12 cellular contexts compared by ENCODE assay signal in genomic region chr3:15356186-15356585, GRCh38. TPM values are rescaled to one million over a fixed set of nuclear protein-coding genes. Genes with fewer than 3 reads are reported as not detected.
DNase-seq lines count a peak whose midpoint lies in the region; ATAC-seq and TF ChIP-seq lines count a peak whose summit lies in the region.
"Had no signal": no experiment of that assay in that cellular context is flagged by ENCODE, and none has a peak within 500 bp of the region (broad histone marks: within the 10 kb centered on the region; RNA-seq: fewer than 3 reads in every experiment).

No MANE protein-coding gene starts in this region.

- in situ Hi-C loops in brain microvascular endothelial cell (cut with HindIII; ENCODE audit: low pct_ligation_motif_present, low sequenced_read_pairs): no loop called here

- ATAC-seq in CD8-positive, alpha-beta T cell: no peak

- H3K4me1 ChIP-seq in CD8-positive, alpha-beta T cell (ENCODE audit: insufficient read depth, low read length): peaks cover 14% of the 10 kb centered on the region
- peaks cover 15% of the 10 kb centered on the region for H3K4me1 ChIP-seq in HUES64 (ENCODE audit: insufficient read depth, low read length)

- intact Hi-C loops in CD8-positive, alpha-beta T cell (cut with DNase I, micrococcal nuclease): no loop called here

- peaks cover 29% of the 10 kb centered on the region for H3K4me1 Mint-ChIP-seq in CD8-positive, alpha-beta T cell (ENCODE audit: low read depth)
- peaks cover 17% of the 10 kb centered on the region for H3K4me1 Mint-ChIP-seq in nephron

- no peak overlapping the region for H3K4me3 ChIP-seq in CD8-positive, alpha-beta T cell (ENCODE audit: low read depth, low read length)
- no peak overlapping the region for H3K4me3 ChIP-seq in HUES64 (ENCODE audit: low read length)
- no peak overlapping the region for H3K4me3 ChIP-seq in brain microvascular endothelial cell (ENCODE audit: low read depth, low read length)

- WGBS in HUES64: 46% methylated on average over 2 of the region's 2 CpGs

- H3K4me3 Mint-ChIP-seq in CD8-positive, alpha-beta T cell: peak overlapping the region; percentile 66
- no peak overlapping the region for H3K4me3 Mint-ChIP-seq in nephron

- POLR2A ChIA-PET in CD8-positive, alpha-beta T cell (lab: Charles Lee): interaction anchor here (0.7 kb wide), 1 partner anchor 138 kb away, joined by 3 read pairs; no protein-coding TSS in a partner anchor

- no peaks in the 10 kb centered on the region for H3K36me3 ChIP-seq in CD8-positive, alpha-beta T cell (ENCODE audit: insufficient read depth, low read length)
- H3K36me3 ChIP-seq in HUES64 (ENCODE audit: insufficient read depth, low read length) (no peaks in the 10 kb centered on the region), brain microvascular endothelial cell (replicated peaks) (no peaks in the 10 kb centered on the region)

- no peaks in the 10 kb centered on the region for H3K27me3 Mint-ChIP-seq in CD8-positive, alpha-beta T cell (ENCODE audit: low read depth)
- no peaks in the 10 kb centered on the region for H3K27me3 Mint-ChIP-seq in nephron (ENCODE audit: low read depth)

- no peaks in the 10 kb centered on the region for H3K36me3 Mint-ChIP-seq in CD8-positive, alpha-beta T cell
- no peaks in the 10 kb centered on the region for H3K36me3 Mint-ChIP-seq in nephron (ENCODE audit: low read depth)

- H3K9me3 ChIP-seq in CD8-positive, alpha-beta T cell (ENCODE audit: low read length): peaks cover 6% of the 10 kb centered on the region
- no peaks in the 10 kb centered on the region for H3K9me3 ChIP-seq in HUES64 (ENCODE audit: insufficient read depth, low read depth, low read length)

- H3K27ac ChIP-seq in CD8-positive, alpha-beta T cell (ENCODE audit: low read depth, low read length): no peak overlapping the region
- H3K27ac ChIP-seq in HUES64 (ENCODE audit: low read depth, low read length): peak overlapping the region; percentile 65; the same call in 1 of the 2 replicates
- no peak overlapping the region for H3K27ac ChIP-seq in brain microvascular endothelial cell

- no peaks in the 10 kb centered on the region for H3K9me3 Mint-ChIP-seq in CD8-positive, alpha-beta T cell
- peaks cover 6% of the 10 kb centered on the region for H3K9me3 Mint-ChIP-seq in nephron

- CTCF ChIA-PET in CD8-positive, alpha-beta T cell (lab: Charles Lee): interaction anchor here (1.3 kb wide), 1 partner anchor 10 kb away, joined by 3 read pairs; no protein-coding TSS in a partner anchor

- H3K9ac ChIP-seq in HUES64 (ENCODE audit: low read depth, low read length): no peak overlapping the region

- no peak for TF ChIP-seq CTCF in CD8-positive, alpha-beta T cell (IDR thresholded peaks at IDR 0.05)
- TF ChIP-seq CTCF in brain microvascular endothelial cell (IDR thresholded peaks at IDR 0.05; ENCODE audit: low read depth, low read length, missing control alignments) (no peak), nephron (IDR thresholded peaks at IDR 0.05; ENCODE audit: unreplicated experiment in 3 of 3) (no peak)

- H3K27me3 ChIP-seq in CD8-positive, alpha-beta T cell (ENCODE audit: insufficient read depth, low read length): no peaks in the 10 kb centered on the region
- peaks cover 5% of the 10 kb centered on the region; the same call in 1 of the 2 replicates for H3K27me3 ChIP-seq in HUES64 (ENCODE audit: insufficient read depth, low read length)
- H3K27me3 ChIP-seq in brain microvascular endothelial cell (replicated peaks): no peaks in the 10 kb centered on the region

- peak overlapping the region; percentile 88 for H3K27ac Mint-ChIP-seq in CD8-positive, alpha-beta T cell
- H3K27ac Mint-ChIP-seq in nephron: peak overlapping the region; percentile 46 to 85 (median 53)

- no peak for DNase-seq in CD8-positive, alpha-beta T cell
- DNase-seq in brain microvascular endothelial cell (peak; percentile 13), NCI-H146 (lab: John Stamatoyannopoulos, UW) (no peak), occipital lobe (lab: John Stamatoyannopoulos, UW) (no peak), EL (no peak), Kasumi-1 (lab: John Stamatoyannopoulos, UW) (no peak)
- DNase-seq: activated T-cell treated with anti-CD3 and anti-CD28 coated beads, Interleukin-2, amount 50 U/mL, for 48 hours; cortex of kidney; NCI-H187; stimulated activated CD4-positive, alpha-beta T cell treated with anti-CD3 and anti-CD28 coated beads, Interleukin-4, amount 100 ng/mL, for 1 hour had no signal

RNA-seq across cellular contexts. Expression of gene SH3BP5, which starts 23.8 kb away (rescaled TPM):
- 1 to 10 TPM; 4.4 to 5.9 TPM for total RNA-seq in CD8-positive, alpha-beta T cell
- polyA plus RNA-seq in HUES64 (2013, experiment 1 of 2): 7.7 TPM
- polyA plus RNA-seq in HUES64 (2013, experiment 2 of 2): 6.5 TPM
- total RNA-seq in occipital lobe: 61.6 TPM
